1 cellular context compared by ENCODE assay signal in the genomic region with DNA sequence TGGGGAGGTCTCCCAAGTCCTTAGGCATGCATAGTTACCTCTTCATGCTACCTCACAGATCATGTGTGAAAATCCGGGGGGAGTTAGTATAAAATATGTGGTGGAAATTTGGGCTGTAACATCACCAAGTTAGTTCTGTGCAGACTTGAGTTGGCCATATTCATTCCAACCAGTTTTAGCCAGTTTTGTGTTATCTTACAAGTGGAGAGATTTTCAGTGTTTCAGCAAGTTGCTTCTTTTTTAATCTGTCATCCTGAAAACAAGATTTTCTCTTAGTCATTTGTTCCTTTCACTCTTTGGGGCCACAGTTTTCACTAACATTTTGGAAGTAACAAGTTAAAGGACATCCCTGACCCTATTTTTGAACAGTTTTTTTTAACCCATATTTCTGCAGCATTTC.
TF ChIP-seq lines count a peak whose summit lies in the region.

No MANE protein-coding gene starts in this region.

TF ChIP-seq in GM12878, 131 proteins besides CTCF, POLR2A, EP300 and RAD21:
- TF ChIP-seq ZNF622 (IDR thresholded peaks at IDR 0.05) (no peak), YBX1 (IDR thresholded peaks at IDR 0.05) (no peak), CHD1 (IDR thresholded peaks at IDR 0.05; ENCODE audit: low read depth, low read length) (no peak), SMARCA5 (IDR thresholded peaks at IDR 0.05) (no peak)
- TF ChIP-seq, protein P1, sequence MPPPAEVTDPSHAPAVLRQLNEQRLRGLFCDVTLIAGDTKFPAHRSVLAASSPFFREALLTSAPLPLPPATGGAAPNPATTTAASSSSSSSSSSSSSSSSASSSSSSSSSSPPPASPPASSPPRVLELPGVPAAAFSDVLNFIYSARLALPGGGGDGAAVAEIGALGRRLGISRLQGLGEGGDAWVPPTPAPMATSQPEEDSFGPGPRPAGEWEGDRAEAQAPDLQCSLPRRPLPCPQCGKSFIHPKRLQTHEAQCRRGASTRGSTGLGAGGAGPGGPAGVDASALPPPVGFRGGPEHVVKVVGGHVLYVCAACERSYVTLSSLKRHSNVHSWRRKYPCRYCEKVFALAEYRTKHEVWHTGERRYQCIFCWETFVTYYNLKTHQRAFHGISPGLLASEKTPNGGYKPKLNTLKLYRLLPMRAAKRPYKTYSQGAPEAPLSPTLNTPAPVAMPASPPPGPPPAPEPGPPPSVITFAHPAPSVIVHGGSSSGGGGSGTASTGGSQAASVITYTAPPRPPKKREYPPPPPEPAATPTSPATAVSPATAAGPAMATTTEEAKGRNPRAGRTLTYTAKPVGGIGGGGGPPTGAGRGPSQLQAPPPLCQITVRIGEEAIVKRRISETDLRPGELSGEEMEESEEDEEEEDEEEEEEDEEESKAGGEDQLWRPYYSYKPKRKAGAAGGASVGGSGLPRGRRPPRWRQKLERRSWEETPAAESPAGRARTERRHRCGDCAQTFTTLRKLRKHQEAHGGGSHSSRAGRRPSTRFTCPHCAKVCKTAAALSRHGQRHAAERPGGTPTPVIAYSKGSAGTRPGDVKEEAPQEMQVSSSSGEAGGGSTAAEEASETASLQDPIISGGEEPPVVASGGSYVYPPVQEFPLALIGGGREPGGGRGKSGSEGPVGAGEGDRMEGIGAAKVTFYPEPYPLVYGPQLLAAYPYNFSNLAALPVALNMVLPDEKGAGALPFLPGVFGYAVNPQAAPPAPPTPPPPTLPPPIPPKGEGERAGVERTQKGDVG (CRISPR knock-in tag; IDR thresholded peaks at IDR 0.05): no peak
- TF ChIP-seq, protein P2, sequence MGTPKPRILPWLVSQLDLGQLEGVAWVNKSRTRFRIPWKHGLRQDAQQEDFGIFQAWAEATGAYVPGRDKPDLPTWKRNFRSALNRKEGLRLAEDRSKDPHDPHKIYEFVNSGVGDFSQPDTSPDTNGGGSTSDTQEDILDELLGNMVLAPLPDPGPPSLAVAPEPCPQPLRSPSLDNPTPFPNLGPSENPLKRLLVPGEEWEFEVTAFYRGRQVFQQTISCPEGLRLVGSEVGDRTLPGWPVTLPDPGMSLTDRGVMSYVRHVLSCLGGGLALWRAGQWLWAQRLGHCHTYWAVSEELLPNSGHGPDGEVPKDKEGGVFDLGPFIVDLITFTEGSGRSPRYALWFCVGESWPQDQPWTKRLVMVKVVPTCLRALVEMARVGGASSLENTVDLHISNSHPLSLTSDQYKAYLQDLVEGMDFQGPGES (IDR thresholded peaks at IDR 0.05): no peak
